In the genomic region with DNA sequence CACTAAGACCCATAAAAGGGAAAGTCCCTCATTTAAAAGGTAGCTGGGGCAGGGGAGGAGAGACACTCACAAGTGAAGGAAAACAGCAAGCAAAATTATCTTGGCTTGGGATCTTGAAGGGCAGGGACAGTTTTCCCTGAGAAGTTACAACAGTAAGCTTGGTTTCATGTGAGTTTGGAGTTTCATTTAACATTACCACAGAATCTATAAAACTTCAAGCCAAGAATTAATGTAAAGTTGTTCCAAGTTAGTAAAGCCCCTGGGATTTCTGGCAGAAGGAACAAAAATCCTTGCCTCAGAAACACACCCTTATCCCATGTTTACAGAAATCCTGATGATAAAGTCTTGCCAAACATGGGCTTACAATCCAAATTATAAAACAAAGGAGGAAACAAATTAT, we compare ENCODE assay signal across 28 cellular contexts. TPM values are rescaled to one million over a fixed set of nuclear protein-coding genes. Genes with fewer than 3 reads are reported as not detected.
DNase-seq lines count a peak whose midpoint lies in the region; ATAC-seq and TF ChIP-seq lines count a peak whose summit lies in the region.
"Had no signal": no experiment of that assay in that cellular context is flagged by ENCODE, and none has a peak within 500 bp of the region (broad histone marks: within the 10 kb centered on the region; RNA-seq: fewer than 3 reads in every experiment).

No MANE protein-coding gene starts in this region.

- peaks cover 29% of the 10 kb centered on the region; the same call in 1 of the 2 replicates for H3K9me3 ChIP-seq in PC-3 (ENCODE audit: low read length)

- POLR2A ChIA-PET in PC-3 (lab: Charles Lee; ENCODE audit: unreplicated experiment): interaction anchor here (0.6 kb wide), 1 partner anchor 304 kb away, joined by 3 read pairs; no protein-coding TSS in a partner anchor

- H3K27ac ChIP-seq in PC-3 (ENCODE audit: low read length): peak overlapping the region; percentile 71
- H3K27ac ChIP-seq: C4-2B, Peyer's patch had no signal

- no peak overlapping the region for H3K9ac ChIP-seq in PC-3 (ENCODE audit: low read length)
- H3K9ac ChIP-seq: SK-N-SH had no signal

- TF ChIP-seq CTCF in LNCaP clone FGC (IDR thresholded peaks at IDR 0.05; ENCODE audit: control insufficient read depth, extremely low read depth, insufficient read depth): no peak
- TF ChIP-seq CTCF in PC-3 (conservative IDR thresholded peaks at IDR 0.05; ENCODE audit: low read depth, low read length): no peak

- no peaks in the 10 kb centered on the region for H4K20me1 ChIP-seq in PC-3 (ENCODE audit: low read length)

- H2AFZ ChIP-seq in PC-3 (ENCODE audit: low read length): no peak overlapping the region

- H3K9me2 ChIP-seq in PC-3 (replicated peaks; ENCODE audit: low read length): no peaks in the 10 kb centered on the region

- H3K4me3 ChIP-seq in LNCaP clone FGC (ENCODE audit: low read depth, low read length) (no peak overlapping the region), PC-3 (ENCODE audit: low read length) (no peak overlapping the region), skeletal muscle cell (ENCODE audit: low read depth, low read length) (no peak overlapping the region)
- H3K4me3 ChIP-seq: GM12878, Peyer's patch had no signal

- peaks cover 23 to 47% of the 10 kb centered on the region in 2 donors for H3K9me3 Mint-ChIP-seq in activated naive CD4-positive, alpha-beta T cell treated with anti-CD3 and anti-CD28 coated beads, Interleukin-2, amount 50 U/mL, for 72 hours

- ATAC-seq in PC-3 (peak; percentile 86), GM21529 (IDR thresholded peaks at IDR 0.05; ENCODE audit: unreplicated experiment) (no peak), HG03520 (IDR thresholded peaks at IDR 0.05; ENCODE audit: unreplicated experiment) (no peak)
- ATAC-seq in activated naive CD4-positive, alpha-beta T cell treated with anti-CD3 and anti-CD28 coated beads, Interleukin-2, amount 50 U/mL, for 72 hours: no peak
- ATAC-seq: CD8-positive, alpha-beta T cell; GM12878 had no signal

- no peaks in the 10 kb centered on the region for H3K27me3 ChIP-seq in PC-3 (ENCODE audit: low read length)
- H3K27me3 ChIP-seq: Peyer's patch had no signal

- peaks cover 19% of the 10 kb centered on the region for H3K4me1 ChIP-seq in PC-3 (ENCODE audit: insufficient read depth, low read length)
- H3K4me1 ChIP-seq: Caco-2, Peyer's patch had no signal

- CTCF ChIA-PET in PC-3 (lab: Charles Lee): no interaction called here

- H3K4me2 ChIP-seq in PC-3 (ENCODE audit: low read length): peak overlapping the region; percentile 23; the same call in 1 of the 2 replicates
- H3K4me2 ChIP-seq: SK-N-SH had no signal

- H3K36me3 Mint-ChIP-seq in activated naive CD4-positive, alpha-beta T cell treated with anti-CD3 and anti-CD28 coated beads, Interleukin-2, amount 50 U/mL, for 72 hours: peaks cover 30 to 49% of the 10 kb centered on the region in 2 donors

- H3F3A ChIP-seq in PC-3 (ENCODE audit: low read length, unreplicated experiment): peaks cover 24% of the 10 kb centered on the region

- H3K79me2 ChIP-seq in PC-3 (ENCODE audit: low read length): no peaks in the 10 kb centered on the region

- peak; percentile 97 for DNase-seq in LNCaP clone FGC (ENCODE audit: low read depth)
- peak; percentile 54 for DNase-seq in PC-3
- DNase-seq in fibroblast of peridontal ligament (ENCODE audit: extremely low read depth): peak; percentile 63
- peak; percentile 25 for DNase-seq in skeletal muscle cell (ENCODE audit: low read depth)
- DNase-seq in activated naive CD4-positive, alpha-beta T cell treated with anti-CD3 and anti-CD28 coated beads, Interleukin-2, amount 50 U/mL, for 72 hours (ENCODE audit: low spot score in 2 of 2): no peak
- DNase-seq: Caco-2; CD8-positive, alpha-beta T cell; DMS 273 treated with DMSO at 0.1 percent for 48 hours; DMS79; EL; GDM1; HCEC 1CT; IMR-90; KG1; NCI-H1048; NCI-H1417 treated with DMSO at 0.1 percent for 48 hours; NCI-H1694 treated with DMSO at 0.1 percent for 48 hours; NCI-H2081; NCI-H2227 treated with DMSO at 0.1 percent for 48 hours; NCI-H69; Peyer's patch; SK-N-SH had no signal

- intact Hi-C loops in PC-3 (cut with micrococcal nuclease): loop anchor here (1.0 kb wide), 2 partner anchors 48 to 56 kb away; no protein-coding TSS in a partner anchor

- peaks cover 4% of the 10 kb centered on the region; the same call in 1 of the 2 replicates for H3K36me3 ChIP-seq in PC-3 (ENCODE audit: low read depth, low read length)
- H3K36me3 ChIP-seq: Peyer's patch had no signal

- no peak overlapping the region for H3K27ac Mint-ChIP-seq in activated naive CD4-positive, alpha-beta T cell treated with anti-CD3 and anti-CD28 coated beads, Interleukin-2, amount 50 U/mL, for 72 hours
- H3K27ac Mint-ChIP-seq: B cell; CD8-positive, alpha-beta T cell had no signal

- BruUV-seq in PC-3 (replicated peaks; lab: Mats Ljungman, UMichigan): no TSS peak

RNA-seq across cellular contexts. Expression of gene CRPPA, which starts 19.3 kb away (rescaled TPM):
- 0.75 and 1.2 TPM in 2 replicates for total RNA-seq in PC-3 (2014; rRNA removed)
- 1 to 10 TPM in 1 of 2 donors, under 1 TPM in 1; 0.43 to 1.0 TPM for total RNA-seq in activated naive CD4-positive, alpha-beta T cell treated with anti-CD3 and anti-CD28 coated beads, Interleukin-2, amount 50 U/mL, for 72 hours
- total RNA-seq: GM12878, OCI-LY7 had no signal

Comparison
In these comparisons a context has a peak if more than half of its experiments do, and no peak if none do; other contexts are left out.
1. DNase-seq: peak in LNCaP clone FGC (single experiment), PC-3 (single experiment), fibroblast of peridontal ligament (single experiment) and skeletal muscle cell (single experiment); none in activated naive CD4-positive, alpha-beta T cell treated with anti-CD3 and anti-CD28 coated beads, Interleukin-2, amount 50 U/mL, for 72 hours (0 of 2).